ENCODE assay signal across 10 cellular contexts in genomic region chr9:123996731-123997421, GRCh38. TPM values are rescaled to one million over a fixed set of nuclear protein-coding genes. Genes with fewer than 3 reads are reported as not detected.
DNase-seq lines count a peak whose midpoint lies in the region; ATAC-seq and TF ChIP-seq lines count a peak whose summit lies in the region.
"Had no signal": no experiment of that assay in that cellular context is flagged by ENCODE, and none has a peak within 500 bp of the region (broad histone marks: within the 10 kb centered on the region; RNA-seq: fewer than 3 reads in every experiment).

No MANE protein-coding gene starts in this region.

- DNase-seq in CD14-positive monocyte (ENCODE audit: low spot score), result no peak
- DNase-seq in activated T-cell treated with anti-CD3 and anti-CD28 coated beads, Interleukin-2, amount 50 U/mL, for 48 hours, result peak; percentile 67 to 68
- DNase-seq in mesendoderm, result peak; percentile 44
- no peak for DNase-seq in hepatic stellate cell (ENCODE audit: low spot score)
- DNase-seq in AG08395 (ENCODE audit: low spot score), result no peak
- DNase-seq in islet precursor cell, result no peak

- H3K27me3 Mint-ChIP-seq in CD14-positive monocyte (ENCODE audit: low read depth in 3 of 3), result peaks cover 71 to 76% (median 74%) of the 10 kb centered on the region in 3 donors

- H3K18ac ChIP-seq in mesendoderm (ENCODE audit: low read length), result no peak overlapping the region

- H3K79me1 ChIP-seq in mesendoderm (ENCODE audit: low read length), result no peaks in the 10 kb centered on the region

- intact Hi-C loops in CD14-positive monocyte (cut with micrococcal nuclease), result loop anchor here in 1 of 2 donors (5.0 kb wide), 1 partner anchor 65 kb away; the partner anchor contains the start of gene DENND1A

- H3K27ac Mint-ChIP-seq in CD14-positive monocyte, result peak overlapping the region in 5 of 7 donors; percentile 9 to 71 (median 62)
- H3K27ac Mint-ChIP-seq: nephron had no signal

- peaks cover 41% of the 10 kb centered on the region for H3K27me3 ChIP-seq in mesendoderm (ENCODE audit: insufficient read depth, low read length, poor library complexity)

- H3K9me3 Mint-ChIP-seq in CD14-positive monocyte, result peaks cover 3 to 38% (median 23%) of the 10 kb centered on the region in 7 donors
- H3K9me3 Mint-ChIP-seq: nephron had no signal

- H3K4me2 ChIP-seq in mesendoderm (ENCODE audit: low read length), result no peak overlapping the region

- no peak overlapping the region for H3K27ac ChIP-seq in mesendoderm (ENCODE audit: low read depth, low read length)
- H3K27ac ChIP-seq: tibial artery had no signal

- H3K36me3 Mint-ChIP-seq in CD14-positive monocyte, result peaks cover 8 to 14% of the 10 kb centered on the region in 2 donors

- H3K36me3 ChIP-seq in mesendoderm (ENCODE audit: control insufficient read depth, insufficient read depth, low read length), result no peaks in the 10 kb centered on the region
- H3K36me3 ChIP-seq: tibial artery had no signal

- H3K4ac ChIP-seq in mesendoderm (ENCODE audit: low read depth, low read length), result no peak overlapping the region

- peaks cover 43% of the 10 kb centered on the region for H3K4me1 Mint-ChIP-seq in CD14-positive monocyte

- no peaks in the 10 kb centered on the region for H3K79me2 ChIP-seq in mesendoderm (ENCODE audit: control insufficient read depth, insufficient read depth, low read length)

- no CpG with 5 or more reads among the region's 23 CpGs for WGBS in mesendoderm (ENCODE audit: extremely low coverage, insufficient coverage, low lambda C conversion rate)

- no peaks in the 10 kb centered on the region for H3K4me1 ChIP-seq in mesendoderm (ENCODE audit: control insufficient read depth, low read depth, low read length)

- no peak overlapping the region for H4K8ac ChIP-seq in mesendoderm (ENCODE audit: low read depth, low read length)

- no peak for TF ChIP-seq CTCF in CD14-positive monocyte (IDR thresholded peaks at IDR 0.05)

- H3K4me3 Mint-ChIP-seq in CD14-positive monocyte, result peak overlapping the region; percentile 59 to 98

- H2BK120ac ChIP-seq in mesendoderm (ENCODE audit: low read depth, low read length), result no peak overlapping the region

- H3K4me3 ChIP-seq in mesendoderm (ENCODE audit: low read length), result no peak overlapping the region
- H3K4me3 ChIP-seq: tibial artery had no signal

- H3K23ac ChIP-seq in mesendoderm (ENCODE audit: low read length), result no peak overlapping the region

- no peak overlapping the region for H3K56ac ChIP-seq in mesendoderm (ENCODE audit: low read length)

- no peak overlapping the region for H2BK5ac ChIP-seq in mesendoderm (ENCODE audit: low read length)

- no peak overlapping the region for H3K9ac ChIP-seq in mesendoderm (ENCODE audit: low read length)

- peak; percentile 46 for ATAC-seq in GM19463 (IDR thresholded peaks at IDR 0.05; ENCODE audit: unreplicated experiment)
- no peak for ATAC-seq in GM21381 (IDR thresholded peaks at IDR 0.05; ENCODE audit: unreplicated experiment)

- H2AK5ac ChIP-seq in mesendoderm (ENCODE audit: low read length), result no peak overlapping the region

- no peak overlapping the region for H2BK15ac ChIP-seq in mesendoderm (replicated peaks; ENCODE audit: low read depth)

- H4K5ac ChIP-seq in mesendoderm (ENCODE audit: low read length), result no peak overlapping the region

RNA-seq across cellular contexts. Expression of gene LHX2, which starts 14.7 kb away (rescaled TPM):
- polyA plus RNA-seq in CD14-positive monocyte, result not detected
- 0.52 TPM for polyA plus RNA-seq in mesendoderm (2013, experiment 1 of 2)
- polyA plus RNA-seq in mesendoderm (2013, experiment 2 of 2), result 0.49 TPM

Comparison
In these comparisons a context has a peak if more than half of its experiments do, and no peak if none do; other contexts are left out.
1. DNase-seq: peak in activated T-cell treated with anti-CD3 and anti-CD28 coated beads, Interleukin-2, amount 50 U/mL, for 48 hours (2 of 2) and mesendoderm (single experiment); none in CD14-positive monocyte (single experiment), hepatic stellate cell (single experiment), AG08395 (single experiment) and islet precursor cell (single experiment).